1 cellular context compared by ENCODE assay signal in genomic region chr16:89455178-89455577, GRCh38.
TF ChIP-seq lines count a peak whose summit lies in the region.

No MANE protein-coding gene starts in this region.

TF ChIP-seq in GM23338, 12 proteins besides CTCF, POLR2A, EP300 and RAD21 (continued from another document):
- TF ChIP-seq REST (IDR thresholded peaks at IDR 0.05; ENCODE audit: unreplicated experiment) (no peak), POLR2AphosphoS5 (IDR thresholded peaks at IDR 0.05; ENCODE audit: low read depth) (no peak), ZNF331 (CRISPR knock-in tag; IDR thresholded peaks at IDR 0.05; ENCODE audit: low read depth) (no peak), ETS1 (IDR thresholded peaks at IDR 0.05) (no peak), JUNB (IDR thresholded peaks at IDR 0.05; ENCODE audit: unreplicated experiment) (no peak), CREB1 (CRISPR knock-in tag; IDR thresholded peaks at IDR 0.05; ENCODE audit: low read depth) (no peak), ZNF462 (CRISPR knock-in tag; IDR thresholded peaks at IDR 0.05) (no peak)
TF ChIP-seq in GM23338: peak in this region for 0.
